10 cellular contexts compared by ENCODE assay signal in genomic region chr4:39062094-39062493, GRCh38. TPM values are rescaled to one million over a fixed set of nuclear protein-coding genes. Genes with fewer than 3 reads are reported as not detected.
DNase-seq lines count a peak whose midpoint lies in the region; ATAC-seq and TF ChIP-seq lines count a peak whose summit lies in the region.
"Had no signal": no experiment of that assay in that cellular context is flagged by ENCODE, and none has a peak within 500 bp of the region (broad histone marks: within the 10 kb centered on the region; RNA-seq: fewer than 3 reads in every experiment).

A gene with protein sequence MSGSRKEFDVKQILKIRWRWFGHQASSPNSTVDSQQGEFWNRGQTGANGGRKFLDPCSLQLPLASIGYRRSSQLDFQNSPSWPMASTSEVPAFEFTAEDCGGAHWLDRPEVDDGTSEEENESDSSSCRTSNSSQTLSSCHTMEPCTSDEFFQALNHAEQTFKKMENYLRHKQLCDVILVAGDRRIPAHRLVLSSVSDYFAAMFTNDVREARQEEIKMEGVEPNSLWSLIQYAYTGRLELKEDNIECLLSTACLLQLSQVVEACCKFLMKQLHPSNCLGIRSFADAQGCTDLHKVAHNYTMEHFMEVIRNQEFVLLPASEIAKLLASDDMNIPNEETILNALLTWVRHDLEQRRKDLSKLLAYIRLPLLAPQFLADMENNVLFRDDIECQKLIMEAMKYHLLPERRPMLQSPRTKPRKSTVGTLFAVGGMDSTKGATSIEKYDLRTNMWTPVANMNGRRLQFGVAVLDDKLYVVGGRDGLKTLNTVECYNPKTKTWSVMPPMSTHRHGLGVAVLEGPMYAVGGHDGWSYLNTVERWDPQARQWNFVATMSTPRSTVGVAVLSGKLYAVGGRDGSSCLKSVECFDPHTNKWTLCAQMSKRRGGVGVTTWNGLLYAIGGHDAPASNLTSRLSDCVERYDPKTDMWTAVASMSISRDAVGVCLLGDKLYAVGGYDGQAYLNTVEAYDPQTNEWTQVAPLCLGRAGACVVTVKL (plus strand): TSS chr4:39062232. CDS start chr4:39062653, 421 bp downstream.

- peak within 1 kb of the TSS; percentile 20 for H3K4me3 Mint-ChIP-seq in mesothelial cell of epicardium
- H3K4me3 Mint-ChIP-seq in effector memory CD8-positive, alpha-beta T cell: no peak within 1 kb of the TSS

- H3K36me3 ChIP-seq in esophagus muscularis mucosa: no peaks in the 10 kb centered on the region
- no peaks in the 10 kb centered on the region for H3K36me3 ChIP-seq in tibial artery

- H3K36me3 Mint-ChIP-seq in mesothelial cell of epicardium: no peaks in the 10 kb centered on the region
- no peaks in the 10 kb centered on the region for H3K36me3 Mint-ChIP-seq in effector memory CD8-positive, alpha-beta T cell (ENCODE audit: insufficient read depth)

- peaks cover 13% of the 10 kb centered on the region for H3K4me1 Mint-ChIP-seq in mesothelial cell of epicardium
- H3K4me1 Mint-ChIP-seq in effector memory CD8-positive, alpha-beta T cell (ENCODE audit: low read depth in 2 of 2): peaks cover 8 to 10% of the 10 kb centered on the region in 2 donors

- WGBS in esophagus muscularis mucosa: 50% methylated on average over 4 of the region's 4 CpGs

- intact Hi-C loops in esophagus muscularis mucosa (cut with DNase I): no loop called here
- intact Hi-C loops in tibial artery (cut with DNase I; ENCODE audit: low total_unique reads): no loop called here

- H3K9me3 Mint-ChIP-seq in mesothelial cell of epicardium: no peaks in the 10 kb centered on the region
- no peaks in the 10 kb centered on the region for H3K9me3 Mint-ChIP-seq in effector memory CD8-positive, alpha-beta T cell

- H3K27me3 ChIP-seq in AG04450 (ENCODE audit: control insufficient read depth, insufficient read depth, low read length) (no peaks in the 10 kb centered on the region), esophagus muscularis mucosa (no peaks in the 10 kb centered on the region), tibial artery (no peaks in the 10 kb centered on the region)

- no peak for TF ChIP-seq EP300 in esophagus muscularis mucosa (IDR thresholded peaks at IDR 0.05)

- H3K4me3 ChIP-seq in AG04450 (ENCODE audit: low read depth, low read length) (no peak within 1 kb of the TSS), esophagus muscularis mucosa (no peak within 1 kb of the TSS), tibial artery (no peak within 1 kb of the TSS)

- no peak for DNase-seq in AG04450 (ENCODE audit: low read depth, low spot score)
- DNase-seq in M059J (ENCODE audit: low read depth): no peak
- no peak for DNase-seq in esophagus muscularis mucosa (ENCODE audit: extremely low spot score)
- DNase-seq in mesothelial cell of epicardium (ENCODE audit: low spot score in 2 of 2, unreplicated experiment in 2 of 2): no peak
- DNase-seq in kidney tubule cell (ENCODE audit: low spot score): no peak
- no peak for DNase-seq in tibial artery
- DNase-seq in effector memory CD8-positive, alpha-beta T cell: no peak
- DNase-seq: activated CD8-positive, alpha-beta memory T cell treated with anti-CD3 and anti-CD28 coated beads, Interleukin-2, amount 50 U/mL, for 48 hours; small intestine had no signal

- CTCF ChIA-PET in AG04450 (lab: Charles Lee): no interaction called here

- POLR2A ChIA-PET in AG04450 (lab: Yijun Ruan, JAX): no interaction called here

- TF ChIP-seq CTCF in AG04450 (IDR thresholded peaks at IDR 0.05; ENCODE audit: low read depth, low read length) (no peak), esophagus muscularis mucosa (IDR thresholded peaks at IDR 0.05) (no peak), mesothelial cell of epicardium (IDR thresholded peaks at IDR 0.05; ENCODE audit: unreplicated experiment) (no peak), tibial artery (IDR thresholded peaks at IDR 0.05) (no peak)

- no peaks in the 10 kb centered on the region for H3K9me3 ChIP-seq in AG04450 (ENCODE audit: control insufficient read depth, insufficient read depth, low read length)
- no peaks in the 10 kb centered on the region for H3K9me3 ChIP-seq in esophagus muscularis mucosa
- no peaks in the 10 kb centered on the region for H3K9me3 ChIP-seq in tibial artery

- no peak within 1 kb of the TSS for H3K27ac Mint-ChIP-seq in mesothelial cell of epicardium
- H3K27ac Mint-ChIP-seq in effector memory CD8-positive, alpha-beta T cell: no peak within 1 kb of the TSS

- H3K27ac ChIP-seq in AG04450 (ENCODE audit: low read depth, low read length): no peak within 1 kb of the TSS
- H3K27ac ChIP-seq in esophagus muscularis mucosa (replicated peaks in 1 of 4): no peak within 1 kb of the TSS
- H3K27ac ChIP-seq in tibial artery: no peak within 1 kb of the TSS

- ATAC-seq in GM21367 (IDR thresholded peaks at IDR 0.05; ENCODE audit: unreplicated experiment): no peak
- no peak for ATAC-seq in effector memory CD8-positive, alpha-beta T cell (replicated peaks)

- H3K4me1 ChIP-seq in esophagus muscularis mucosa: peaks cover 0 to 25% (median 20%) of the 10 kb centered on the region in 4 donors
- H3K4me1 ChIP-seq in tibial artery: no peaks in the 10 kb centered on the region

- no peaks in the 10 kb centered on the region for H3K27me3 Mint-ChIP-seq in mesothelial cell of epicardium (ENCODE audit: low read depth)
- no peaks in the 10 kb centered on the region for H3K27me3 Mint-ChIP-seq in effector memory CD8-positive, alpha-beta T cell

- no peak for TF ChIP-seq POLR2A in esophagus muscularis mucosa (IDR thresholded peaks at IDR 0.05; ENCODE audit: low read depth)

RNA-seq across cellular contexts. Expression of the gene that starts here (rescaled TPM):
- polyA plus RNA-seq in AG04450 (2011; rRNA removed): 155 and 184 TPM in 2 replicates
- 212 and 247 TPM in 2 replicates for polyA minus RNA-seq in AG04450 (2011; rRNA and poly(A)+ RNA removed)
- total RNA-seq in M059J (2014; rRNA removed; shearing (Covaris generic)): 28.4 and 38.1 TPM in 2 replicates
- total RNA-seq in esophagus muscularis mucosa (100 to 1,000 TPM in 3 of 4 donors, 10 to 100 TPM in 1; 92.7 to 187 (median 111) TPM), mesothelial cell of epicardium (27.9 to 34.7 TPM (median 30.5 TPM) in 3 replicates)
